ENCODE assay signal across 14 cellular contexts in the genomic region with DNA sequence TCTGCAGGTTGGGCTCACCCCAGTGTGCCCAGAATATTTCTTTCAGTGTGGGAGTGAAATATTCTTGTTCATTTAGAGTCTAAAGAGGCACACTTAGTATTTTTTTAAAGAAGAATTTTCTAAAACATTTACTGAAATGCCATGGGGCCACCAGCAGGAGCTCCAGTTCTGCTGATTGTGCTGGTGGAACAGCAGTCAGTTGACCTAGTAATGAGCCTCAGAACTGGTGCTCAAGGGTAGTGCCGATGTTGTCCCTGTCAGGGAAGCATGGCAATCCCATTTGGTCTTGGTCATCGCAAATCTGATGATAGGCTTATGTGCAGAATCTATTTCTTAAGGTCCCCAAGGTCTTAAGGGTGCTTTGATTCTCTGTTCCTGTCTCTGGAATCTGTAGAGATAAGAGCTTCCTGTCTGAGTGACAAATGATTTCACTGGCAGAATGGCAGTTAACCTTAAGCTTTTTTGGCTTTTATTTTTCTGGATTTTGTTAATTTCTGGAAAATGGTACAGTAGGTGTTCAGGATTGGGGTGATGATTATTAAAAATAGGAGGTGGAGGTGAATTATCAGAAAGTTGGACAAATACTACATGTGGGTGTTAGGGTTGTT. TPM values are rescaled to one million over a fixed set of nuclear protein-coding genes. Genes with fewer than 3 reads are reported as not detected.
DNase-seq lines count a peak whose midpoint lies in the region; ATAC-seq and TF ChIP-seq lines count a peak whose summit lies in the region.
"Had no signal": no experiment of that assay in that cellular context is flagged by ENCODE, and none has a peak within 500 bp of the region (broad histone marks: within the 10 kb centered on the region; RNA-seq: fewer than 3 reads in every experiment).

No MANE protein-coding gene starts in this region.

- H3K27me3 ChIP-seq in CD4-positive, CD25-positive, alpha-beta regulatory T cell (ENCODE audit: control insufficient read depth, insufficient read depth, low read length): no peaks in the 10 kb centered on the region
- no peaks in the 10 kb centered on the region for H3K27me3 ChIP-seq in CD8-positive, alpha-beta memory T cell (ENCODE audit: insufficient read depth, low read length, poor library complexity, severe bottlenecking)
- H3K27me3 ChIP-seq: uterus had no signal

- H3K27ac Mint-ChIP-seq in CD4-positive, CD25-positive, alpha-beta regulatory T cell: peak overlapping the region; percentile 62 to 78 (median 68)
- peak overlapping the region in 7 of 8 donors; percentile 27 to 95 (median 79) for H3K27ac Mint-ChIP-seq in CD8-positive, alpha-beta memory T cell
- peak overlapping the region; percentile 58 for H3K27ac Mint-ChIP-seq in activated naive CD8-positive, alpha-beta T cell treated with anti-CD3 and anti-CD28 coated beads, Interleukin-2, amount 10 ng/mL, durations not matched to agents 7 days and 5 days
- peak overlapping the region; percentile 59 to 69 for H3K27ac Mint-ChIP-seq in natural killer cell

- ATAC-seq in CD4-positive, CD25-positive, alpha-beta regulatory T cell (ENCODE audit: low read depth in 2 of 2): no peak
- no peak for ATAC-seq in activated naive CD8-positive, alpha-beta T cell treated with anti-CD3 and anti-CD28 coated beads, Interleukin-2, amount 10 ng/mL, durations not matched to agents 7 days and 5 days (ENCODE audit: low read depth)
- ATAC-seq in natural killer cell: peak in 2 of 3 donors; percentile 63 to 68
- ATAC-seq in GM19324 (IDR thresholded peaks at IDR 0.05; ENCODE audit: low FRiP score, unreplicated experiment): no peak
- no peak for ATAC-seq in Right ventricle myocardium superior (ENCODE audit: poor library complexity)
- ATAC-seq: HCT116 had no signal

- DNase-seq in CD4-positive, CD25-positive, alpha-beta regulatory T cell: no peak
- no peak for DNase-seq in CD8-positive, alpha-beta memory T cell
- no peak for DNase-seq in activated naive CD8-positive, alpha-beta T cell treated with anti-CD3 and anti-CD28 coated beads, Interleukin-2, amount 10 ng/mL, durations not matched to agents 7 days and 5 days
- DNase-seq in natural killer cell: no peak
- DNase-seq in hypothalamus (lab: John Stamatoyannopoulos, UW): no peak
- DNase-seq in Right ventricle myocardium superior: no peak
- DNase-seq: amniotic stem cell, C1 segment of cervical spinal cord, NCI-H2081, NCI-H748 treated with DMSO at 0.1 percent for 48 hours, T-helper 9 cell, uterus had no signal

- H3K4me3 ChIP-seq in CD4-positive, CD25-positive, alpha-beta regulatory T cell (ENCODE audit: low read depth, low read length): no peak overlapping the region
- no peak overlapping the region for H3K4me3 ChIP-seq in CD8-positive, alpha-beta memory T cell (ENCODE audit: low read length)
- H3K4me3 ChIP-seq: uterus had no signal

- CTCF ChIA-PET in CD8-positive, alpha-beta memory T cell (lab: Charles Lee): no interaction called here

- H3K36me3 Mint-ChIP-seq in CD4-positive, CD25-positive, alpha-beta regulatory T cell: peaks cover 33% of the 10 kb centered on the region
- H3K36me3 Mint-ChIP-seq in CD8-positive, alpha-beta memory T cell: peaks cover 0 to 71% (median 8%) of the 10 kb centered on the region in 3 donors
- H3K36me3 Mint-ChIP-seq in activated naive CD8-positive, alpha-beta T cell treated with anti-CD3 and anti-CD28 coated beads, Interleukin-2, amount 10 ng/mL, durations not matched to agents 7 days and 5 days: peaks cover 35% of the 10 kb centered on the region
- peaks cover 16% of the 10 kb centered on the region for H3K36me3 Mint-ChIP-seq in natural killer cell

- H3K4me3 Mint-ChIP-seq in CD4-positive, CD25-positive, alpha-beta regulatory T cell: no peak overlapping the region
- H3K4me3 Mint-ChIP-seq in CD8-positive, alpha-beta memory T cell: no peak overlapping the region
- no peak overlapping the region for H3K4me3 Mint-ChIP-seq in activated naive CD8-positive, alpha-beta T cell treated with anti-CD3 and anti-CD28 coated beads, Interleukin-2, amount 10 ng/mL, durations not matched to agents 7 days and 5 days
- H3K4me3 Mint-ChIP-seq in natural killer cell: no peak overlapping the region

- H3K9me3 Mint-ChIP-seq in CD4-positive, CD25-positive, alpha-beta regulatory T cell: no peaks in the 10 kb centered on the region
- H3K9me3 Mint-ChIP-seq in CD8-positive, alpha-beta memory T cell: no peaks in the 10 kb centered on the region
- H3K9me3 Mint-ChIP-seq in activated naive CD8-positive, alpha-beta T cell treated with anti-CD3 and anti-CD28 coated beads, Interleukin-2, amount 10 ng/mL, durations not matched to agents 7 days and 5 days: no peaks in the 10 kb centered on the region
- no peaks in the 10 kb centered on the region for H3K9me3 Mint-ChIP-seq in natural killer cell

- no peaks in the 10 kb centered on the region for H3K27me3 Mint-ChIP-seq in CD4-positive, CD25-positive, alpha-beta regulatory T cell
- peaks cover 0 to 1% of the 10 kb centered on the region in 2 donors for H3K27me3 Mint-ChIP-seq in CD8-positive, alpha-beta memory T cell
- H3K27me3 Mint-ChIP-seq in activated naive CD8-positive, alpha-beta T cell treated with anti-CD3 and anti-CD28 coated beads, Interleukin-2, amount 10 ng/mL, durations not matched to agents 7 days and 5 days: no peaks in the 10 kb centered on the region
- no peaks in the 10 kb centered on the region for H3K27me3 Mint-ChIP-seq in natural killer cell (ENCODE audit: low read depth in 2 of 2)

- H3K4me1 ChIP-seq in CD4-positive, CD25-positive, alpha-beta regulatory T cell (ENCODE audit: control insufficient read depth, insufficient read depth, low read length, poor library complexity, severe bottlenecking): peaks cover 10% of the 10 kb centered on the region
- peaks cover 15% of the 10 kb centered on the region for H3K4me1 ChIP-seq in CD8-positive, alpha-beta memory T cell (ENCODE audit: insufficient read depth, low read length)
- H3K4me1 ChIP-seq: uterus had no signal

- TF ChIP-seq CTCF in natural killer cell (IDR thresholded peaks at IDR 0.05): no peak

- H3K36me3 ChIP-seq in CD4-positive, CD25-positive, alpha-beta regulatory T cell (ENCODE audit: control insufficient read depth, insufficient read depth, low read length): peaks cover 40% of the 10 kb centered on the region
- peaks cover 16% of the 10 kb centered on the region for H3K36me3 ChIP-seq in CD8-positive, alpha-beta memory T cell (ENCODE audit: insufficient read depth, low read length)
- H3K36me3 ChIP-seq: uterus had no signal

- intact Hi-C loops in natural killer cell (cut with micrococcal nuclease): no loop called here
- intact Hi-C loops in Right ventricle myocardium superior (cut with DNase I): no loop called here

- POLR2A ChIA-PET in CD8-positive, alpha-beta memory T cell (lab: Charles Lee): interaction anchor here (1.0 kb wide), 1 partner anchor 29 kb away, joined by 3 read pairs; no protein-coding TSS in a partner anchor
- POLR2A ChIA-PET in activated naive CD8-positive, alpha-beta T cell treated with anti-CD3 and anti-CD28 coated beads, Interleukin-2, amount 10 ng/mL, durations not matched to agents 7 days and 5 days (lab: Charles Lee): interaction anchor here (1.6 kb wide), 1 partner anchor 14 kb away, joined by 6 read pairs; no protein-coding TSS in a partner anchor

- peaks cover 40 to 68% (median 48%) of the 10 kb centered on the region in 4 donors for H3K4me1 Mint-ChIP-seq in CD4-positive, CD25-positive, alpha-beta regulatory T cell
- H3K4me1 Mint-ChIP-seq in CD8-positive, alpha-beta memory T cell: peaks cover 61 to 67% (median 66%) of the 10 kb centered on the region in 3 donors
- H3K4me1 Mint-ChIP-seq in activated naive CD8-positive, alpha-beta T cell treated with anti-CD3 and anti-CD28 coated beads, Interleukin-2, amount 10 ng/mL, durations not matched to agents 7 days and 5 days: peaks cover 17% of the 10 kb centered on the region
- H3K4me1 Mint-ChIP-seq in natural killer cell: peaks cover 73 to 74% of the 10 kb centered on the region in 2 donors

- no peaks in the 10 kb centered on the region for H3K9me3 ChIP-seq in CD4-positive, CD25-positive, alpha-beta regulatory T cell (ENCODE audit: control insufficient read depth in 2 of 2, low read length in 2 of 2)
- H3K9me3 ChIP-seq in CD8-positive, alpha-beta memory T cell (ENCODE audit: low read length): no peaks in the 10 kb centered on the region
- H3K9me3 ChIP-seq: uterus had no signal

- no peak overlapping the region for H3K27ac ChIP-seq in CD4-positive, CD25-positive, alpha-beta regulatory T cell (ENCODE audit: insufficient read depth, low read length, poor library complexity, severe bottlenecking)
- no peak overlapping the region for H3K27ac ChIP-seq in CD8-positive, alpha-beta memory T cell (ENCODE audit: low read depth, low read length)
- H3K27ac ChIP-seq: uterus had no signal

RNA-seq across cellular contexts. Expression of a gene that starts 31.3 kb away (rescaled TPM):
- total RNA-seq in CD4-positive, CD25-positive, alpha-beta regulatory T cell: 50.8 TPM
- 10 to 100 TPM; 26.1 to 40.3 (median 33.6) TPM for polyA plus RNA-seq in CD4-positive, CD25-positive, alpha-beta regulatory T cell
- 10 to 100 TPM; 28.4 to 29.1 TPM for total RNA-seq in CD8-positive, alpha-beta memory T cell
- polyA plus RNA-seq in CD8-positive, alpha-beta memory T cell: 43.7 TPM
- 10 to 100 TPM; 39.2 to 40.3 TPM for total RNA-seq in activated naive CD8-positive, alpha-beta T cell treated with anti-CD3 and anti-CD28 coated beads, Interleukin-2, amount 10 ng/mL, durations not matched to agents 7 days and 5 days
- total RNA-seq in natural killer cell (10 to 100 TPM; 48.9 to 55.8 (median 52.7) TPM), Right ventricle myocardium superior (26.0 TPM)

Comparison
In these comparisons a context has a peak if more than half of its experiments do, and no peak if none do; other contexts are left out.
1. ATAC-seq: peak in natural killer cell (2 of 3); none in CD4-positive, CD25-positive, alpha-beta regulatory T cell (0 of 2), activated naive CD8-positive, alpha-beta T cell treated with anti-CD3 and anti-CD28 coated beads, Interleukin-2, amount 10 ng/mL, durations not matched to agents 7 days and 5 days (single experiment), GM19324 (single experiment) and Right ventricle myocardium superior (single experiment).
2. Peak in every context shown above with its lines, with median percentiles within 50 percentile points of each other: H3K27ac Mint-ChIP-seq.